In genomic region chr21:45981154-45981606, GRCh38 we compare ENCODE assay signal across 8 cellular contexts. TPM values are rescaled to one million over a fixed set of nuclear protein-coding genes. Genes with fewer than 3 reads are reported as not detected.
DNase-seq lines count a peak whose midpoint lies in the region; ATAC-seq, FAIRE-seq and TF ChIP-seq lines count a peak whose summit lies in the region.

No MANE protein-coding gene starts in this region.

- H3K27ac ChIP-seq in WERI-Rb-1 (peak overlapping the region; percentile 23), keratinocyte (ENCODE audit: control insufficient read depth, insufficient read depth, low read length) (peak overlapping the region; percentile 36), smooth muscle cell (ENCODE audit: low read depth) (peak overlapping the region; percentile 95)

- dilution Hi-C loops in keratinocyte (cut with MboI; ENCODE audit: extremely low pct_ligation_motif_present, low sequenced_read_pairs): no loop called here

- H3K9ac ChIP-seq in keratinocyte (ENCODE audit: control insufficient read depth, extremely low read depth, insufficient read depth, low read length) (peak overlapping the region; percentile 36), smooth muscle cell (ENCODE audit: low read depth) (peak overlapping the region; percentile 62)

- H3K27me3 ChIP-seq in WERI-Rb-1 (ENCODE audit: insufficient read depth, low read depth, severe bottlenecking): no peaks in the 10 kb centered on the region
- H3K27me3 ChIP-seq in keratinocyte (ENCODE audit: control insufficient read depth, extremely low read depth, insufficient read depth, low read length): peaks cover 24% of the 10 kb centered on the region
- H3K27me3 ChIP-seq in smooth muscle cell (ENCODE audit: low read depth): no peaks in the 10 kb centered on the region

- H3K36me3 ChIP-seq in WERI-Rb-1 (peaks cover 14% of the 10 kb centered on the region), keratinocyte (ENCODE audit: control insufficient read depth in 2 of 2, extremely low read depth in 1 of 2, insufficient read depth in 2 of 2, low read length in 2 of 2) (no peaks in the 10 kb centered on the region), smooth muscle cell (ENCODE audit: low read depth) (no peaks in the 10 kb centered on the region)

- H3K79me2 ChIP-seq in keratinocyte (ENCODE audit: control insufficient read depth, insufficient read depth, low read length) (no peaks in the 10 kb centered on the region), smooth muscle cell (ENCODE audit: low read depth) (peaks cover 46% of the 10 kb centered on the region)

- H3K9me3 ChIP-seq in WERI-Rb-1 (ENCODE audit: severe bottlenecking): peaks cover 3% of the 10 kb centered on the region
- no peaks in the 10 kb centered on the region for H3K9me3 ChIP-seq in keratinocyte (ENCODE audit: control insufficient read depth, low read depth, low read length)
- no peaks in the 10 kb centered on the region for H3K9me3 ChIP-seq in smooth muscle cell (replicated peaks; ENCODE audit: low read depth)

- TF ChIP-seq CTCF in WERI-Rb-1 (IDR thresholded peaks at IDR 0.05; ENCODE audit: low read depth, low read length) (no peak), choroid plexus epithelial cell (conservative IDR thresholded peaks at IDR 0.05; ENCODE audit: low read depth, low read length) (no peak), keratinocyte (optimal IDR thresholded peaks at IDR 0.05 in 1 of 3, IDR thresholded peaks at IDR 0.05 in 1 of 3, conservative IDR thresholded peaks at IDR 0.05 in 1 of 3; ENCODE audit: extremely low read depth in 1 of 3, insufficient read depth in 2 of 3, low read length in 3 of 3) (no peak), smooth muscle cell (IDR thresholded peaks at IDR 0.05; ENCODE audit: borderline replicate concordance, insufficient read depth, poor library complexity, severe bottlenecking) (no peak)

- H3K4me3 ChIP-seq in GM08714 (ENCODE audit: low read length) (peak overlapping the region; percentile 22; the same call in 1 of the 2 replicates), WERI-Rb-1 (ENCODE audit: low read depth, low read length) (peak overlapping the region; percentile 34), choroid plexus epithelial cell (ENCODE audit: low read depth, low read length) (peak overlapping the region; percentile 56), keratinocyte (ENCODE audit: control insufficient read depth in 2 of 3, extremely low read depth in 1 of 3, insufficient read depth in 2 of 3, low read depth in 1 of 3, low read length in 3 of 3) (peak overlapping the region; percentile 18 to 56 (median 50)), smooth muscle cell (peak overlapping the region; percentile 50)

- H3F3A ChIP-seq in smooth muscle cell (ENCODE audit: low read depth): peaks cover 33% of the 10 kb centered on the region

- 2% methylated on average over 24 of the region's 29 CpGs for WGBS in smooth muscle cell (ENCODE audit: low lambda C conversion rate)

- peak; percentile 48 to 51 for DNase-seq in NCI-H1930 (lab: John Stamatoyannopoulos, UW)
- DNase-seq in WERI-Rb-1: peak; percentile 90
- peak; percentile 94 for DNase-seq in choroid plexus epithelial cell (ENCODE audit: low read depth)
- DNase-seq in keratinocyte (ENCODE audit: low read depth, low spot score): peak; percentile 15
- DNase-seq in smooth muscle cell (lab: John Stamatoyannopoulos, UW; ENCODE audit: unreplicated experiment): peak; percentile 76

- H3K9me1 ChIP-seq in keratinocyte (ENCODE audit: control insufficient read depth, extremely low read depth, insufficient read depth, low read length): no peaks in the 10 kb centered on the region

- peak overlapping the region; percentile 31 for H2AFZ ChIP-seq in keratinocyte (ENCODE audit: control insufficient read depth, low read length)
- no peak overlapping the region for H2AFZ ChIP-seq in smooth muscle cell (ENCODE audit: low read depth)

- H4K20me1 ChIP-seq in keratinocyte (ENCODE audit: control insufficient read depth, extremely low read depth, insufficient read depth, low read length) (no peaks in the 10 kb centered on the region), smooth muscle cell (ENCODE audit: low read depth) (peaks cover 46% of the 10 kb centered on the region)

- no peak for ATAC-seq in GM18502 (IDR thresholded peaks at IDR 0.05; ENCODE audit: poor library complexity, unreplicated experiment)
- ATAC-seq in GM21723 (IDR thresholded peaks at IDR 0.05; ENCODE audit: unreplicated experiment): no peak

- H3K4me2 ChIP-seq in keratinocyte (ENCODE audit: control insufficient read depth, extremely low read depth, insufficient read depth, low read depth, low read length) (peak overlapping the region; percentile 96), smooth muscle cell (peak overlapping the region; percentile 90)

- peaks cover 5% of the 10 kb centered on the region for H3K4me1 ChIP-seq in keratinocyte (ENCODE audit: control insufficient read depth, extremely low read depth, insufficient read depth, low read length)
- peaks cover 17% of the 10 kb centered on the region for H3K4me1 ChIP-seq in smooth muscle cell (ENCODE audit: low read depth)

- peak; percentile 79 for FAIRE-seq in keratinocyte (lab: Jason Lieb, UNC)

RNA-seq across cellular contexts. Expression of gene COL6A1, which starts 0.4 kb away (rescaled TPM):
- polyA plus RNA-seq in keratinocyte: 2.5 to 6.5 TPM (median 4.2 TPM) in 3 replicates
- polyA plus RNA-seq in keratinocyte (2011; ENCODE audit: low read depth): 0.87 TPM
- polyA plus RNA-seq in keratinocyte (2011; cell fraction: cytosol; rRNA removed): 1.8 and 5.0 TPM in 2 replicates
- 27.3 and 48.1 TPM in 2 replicates for polyA plus RNA-seq in keratinocyte (2011; cell fraction: nucleus; rRNA removed)
- 2.4 and 6.6 TPM in 2 replicates for polyA plus RNA-seq in keratinocyte (2012; ENCODE audit: low replicate concordance)
- polyA minus RNA-seq in keratinocyte: 2.8 to 8.7 TPM (median 4.2 TPM) in 3 replicates
- polyA minus RNA-seq in keratinocyte (2011; cell fraction: cytosol; rRNA and poly(A)+ RNA removed): 11.1 TPM
- polyA minus RNA-seq in keratinocyte (2011; cell fraction: nucleus; rRNA and poly(A)+ RNA removed): 24.0 and 32.5 TPM in 2 replicates
- 1,267 and 1,292 TPM in 2 replicates for total RNA-seq in smooth muscle cell
- polyA plus RNA-seq in smooth muscle cell: 2,075 and 2,827 TPM in 2 replicates

Comparison
In these comparisons a context has a peak if more than half of its experiments do, and no peak if none do; other contexts are left out.
1. DNase-seq: peak in every context shown above with its lines; median percentile 94 in choroid plexus epithelial cell; 90 in WERI-Rb-1; 76 in smooth muscle cell; 50 in NCI-H1930; 15 in keratinocyte.
2. H3K27ac ChIP-seq: peak in every context shown above with its lines; median percentile 95 in smooth muscle cell; 36 in keratinocyte; 23 in WERI-Rb-1.
3. RNA of gene COL6A1, which starts 0.4 kb away (polyA plus RNA-seq): 2,075 to 2,827 TPM in smooth muscle cell; 0.87 to 48.1 TPM in keratinocyte; every median in the first group is over 10 times any median in the second.
4. Peak in every context shown above with its lines, with median percentiles within 50 percentile points of each other: H3K4me3 ChIP-seq.